In genomic region chr19:49871349-49871985, GRCh38 we compare ENCODE assay signal across 15 cellular contexts. TPM values are rescaled to one million over a fixed set of nuclear protein-coding genes. Genes with fewer than 3 reads are reported as not detected.
DNase-seq lines count a peak whose midpoint lies in the region; ATAC-seq and TF ChIP-seq lines count a peak whose summit lies in the region.
"Had no signal": no experiment of that assay in that cellular context is flagged by ENCODE, and none has a peak within 500 bp of the region (broad histone marks: within the 10 kb centered on the region; RNA-seq: fewer than 3 reads in every experiment).

No MANE protein-coding gene starts in this region.

- H3K79me2 ChIP-seq in H9 (ENCODE audit: insufficient read depth, low read length): no peaks in the 10 kb centered on the region; the same call in 1 of the 2 replicates

- peaks cover 2% of the 10 kb centered on the region; the same call in 1 of the 2 replicates for H3K4me1 ChIP-seq in H9 (ENCODE audit: insufficient read depth, low read length)

- H3K27me3 Mint-ChIP-seq in activated CD8-positive, alpha-beta T cell treated with anti-CD3 and anti-CD28 coated beads for 36 hours: no peaks in the 10 kb centered on the region
- no peaks in the 10 kb centered on the region for H3K27me3 Mint-ChIP-seq in activated CD8-positive, alpha-beta T cell treated with anti-CD3 and anti-CD28 coated beads, Interleukin-2, amount 10 ng/mL, durations not matched to agents 7 days and 5 days (ENCODE audit: low read depth)
- peaks cover 6 to 11% (median 11%) of the 10 kb centered on the region in 3 donors for H3K27me3 Mint-ChIP-seq in immature natural killer cell (ENCODE audit: low read depth in 3 of 3)
- H3K27me3 Mint-ChIP-seq in H9 (ENCODE audit: low read depth): no peaks in the 10 kb centered on the region

- no peak overlapping the region for H2AFZ ChIP-seq in H9 (ENCODE audit: low read length)

- no peaks in the 10 kb centered on the region for H3K9me3 ChIP-seq in H9 (ENCODE audit: control insufficient read depth, low read depth, low read length)
- H3K9me3 ChIP-seq: ascending aorta, transverse colon had no signal

- no peak overlapping the region for H4K91ac ChIP-seq in H9 (ENCODE audit: insufficient read length, low read depth, low read length)

- no peak overlapping the region for H2BK5ac ChIP-seq in H9 (ENCODE audit: insufficient read length, low read length)

- ATAC-seq in activated CD8-positive, alpha-beta T cell treated with anti-CD3 and anti-CD28 coated beads for 36 hours: no peak
- no peak for ATAC-seq in activated CD8-positive, alpha-beta T cell treated with anti-CD3 and anti-CD28 coated beads, Interleukin-2, amount 10 ng/mL, durations not matched to agents 7 days and 5 days
- ATAC-seq in stimulated activated effector memory CD8-positive, alpha-beta T cell treated with anti-CD3 and anti-CD28 coated beads, Interleukin-12 subunit alpha, Interleukin-12 subunit beta, amount 100 ng/mL, for 72 hours: no peak
- ATAC-seq in HG02852 (IDR thresholded peaks at IDR 0.05; ENCODE audit: unreplicated experiment) (no peak), HG03108 (IDR thresholded peaks at IDR 0.05; ENCODE audit: unreplicated experiment) (no peak)
- ATAC-seq: activated T-cell treated with anti-CD3 and anti-CD28 coated beads, Interleukin-2, amount 50 U/mL, for 4 hours had no signal

- H3K27ac Mint-ChIP-seq in activated CD8-positive, alpha-beta T cell treated with anti-CD3 and anti-CD28 coated beads for 36 hours: peak overlapping the region; percentile 28
- no peak overlapping the region for H3K27ac Mint-ChIP-seq in activated CD8-positive, alpha-beta T cell treated with anti-CD3 and anti-CD28 coated beads, Interleukin-2, amount 10 ng/mL, durations not matched to agents 7 days and 5 days
- peak overlapping the region; percentile 28 to 82 (median 72) for H3K27ac Mint-ChIP-seq in immature natural killer cell
- H3K27ac Mint-ChIP-seq in stimulated activated effector memory CD8-positive, alpha-beta T cell treated with anti-CD3 and anti-CD28 coated beads, Interleukin-12 subunit alpha, Interleukin-12 subunit beta, amount 100 ng/mL, for 72 hours: peak overlapping the region; percentile 83
- peak overlapping the region in 1 of 3 experiments; percentile 5; a peak in 1 of 7 replicates for H3K27ac Mint-ChIP-seq in H9

- peak overlapping the region; percentile 13; the same call in 1 of the 2 replicates for H3K27ac ChIP-seq in VCaP
- H3K27ac ChIP-seq in H9 (ENCODE audit: insufficient read length, low read depth, low read length): no peak overlapping the region

- no peak overlapping the region for H3K14ac ChIP-seq in H9 (ENCODE audit: insufficient read depth, low read length)

- no peak overlapping the region for H3T11ph ChIP-seq in H9 (ENCODE audit: low read length)

- no peak overlapping the region for H3K4me2 ChIP-seq in H9 (ENCODE audit: insufficient read depth, insufficient read length, low read length)

- H3K18ac ChIP-seq in H9 (ENCODE audit: insufficient read length, low read depth, low read length): no peak overlapping the region

- H4K8ac ChIP-seq in H9 (replicated peaks; ENCODE audit: insufficient read length, low read depth, low read length): no peak overlapping the region

- CTCF ChIA-PET in activated CD8-positive, alpha-beta T cell treated with anti-CD3 and anti-CD28 coated beads for 36 hours (lab: Charles Lee): no interaction called here
- CTCF ChIA-PET in activated CD8-positive, alpha-beta T cell treated with anti-CD3 and anti-CD28 coated beads, Interleukin-2, amount 10 ng/mL, durations not matched to agents 7 days and 5 days (lab: Charles Lee): no interaction called here

- no peak overlapping the region for H2BK15ac ChIP-seq in H9 (ENCODE audit: low read depth, low read length)

- H3K4me3 Mint-ChIP-seq in activated CD8-positive, alpha-beta T cell treated with anti-CD3 and anti-CD28 coated beads for 36 hours: no peak overlapping the region
- H3K4me3 Mint-ChIP-seq in activated CD8-positive, alpha-beta T cell treated with anti-CD3 and anti-CD28 coated beads, Interleukin-2, amount 10 ng/mL, durations not matched to agents 7 days and 5 days: no peak overlapping the region
- H3K4me3 Mint-ChIP-seq in immature natural killer cell (peak overlapping the region in 3 of 5 donors; percentile 48 to 63 (median 57)), H9 (peak overlapping the region in 1 of 2 experiments; percentile 60; a peak in 1 of 5 replicates)
- peak overlapping the region; percentile 27 for H3K4me3 Mint-ChIP-seq in stimulated activated effector memory CD8-positive, alpha-beta T cell treated with anti-CD3 and anti-CD28 coated beads, Interleukin-12 subunit alpha, Interleukin-12 subunit beta, amount 100 ng/mL, for 72 hours
- H3K4me3 Mint-ChIP-seq: activated T-cell treated with anti-CD3 and anti-CD28 coated beads, Interleukin-2, amount 50 U/mL, for 4 hours had no signal

- no peak overlapping the region for H3K9ac ChIP-seq in H9 (ENCODE audit: extremely low read depth, insufficient read length, low read length)

- no peaks in the 10 kb centered on the region for H4K20me1 ChIP-seq in H9 (ENCODE audit: control insufficient read depth, insufficient read depth, insufficient read length)

- no peak overlapping the region for H3K56ac ChIP-seq in H9 (ENCODE audit: insufficient read length, low read depth, low read length)

- no peak overlapping the region for H3K23ac ChIP-seq in H9 (ENCODE audit: insufficient read length, low read depth, low read length)

- H3K27me3 ChIP-seq in H9 (ENCODE audit: insufficient read depth, low read length): no peaks in the 10 kb centered on the region
- H3K27me3 ChIP-seq: ascending aorta, transverse colon had no signal

- H3K4me1 Mint-ChIP-seq in activated CD8-positive, alpha-beta T cell treated with anti-CD3 and anti-CD28 coated beads for 36 hours (ENCODE audit: low read depth): peaks cover 32% of the 10 kb centered on the region
- peaks cover 40% of the 10 kb centered on the region for H3K4me1 Mint-ChIP-seq in activated CD8-positive, alpha-beta T cell treated with anti-CD3 and anti-CD28 coated beads, Interleukin-2, amount 10 ng/mL, durations not matched to agents 7 days and 5 days (ENCODE audit: low read depth)
- H3K4me1 Mint-ChIP-seq in immature natural killer cell: peaks cover 47 to 49% of the 10 kb centered on the region in 2 donors
- H3K4me1 Mint-ChIP-seq in stimulated activated effector memory CD8-positive, alpha-beta T cell treated with anti-CD3 and anti-CD28 coated beads, Interleukin-12 subunit alpha, Interleukin-12 subunit beta, amount 100 ng/mL, for 72 hours: peaks cover 47% of the 10 kb centered on the region
- peaks cover 16 to 22% of the 10 kb centered on the region in 2 experiments for H3K4me1 Mint-ChIP-seq in H9

- no peak overlapping the region for H2BK20ac ChIP-seq in H9 (ENCODE audit: low read depth, low read length, poor library complexity, severe bottlenecking)

- H3K4ac ChIP-seq in H9 (ENCODE audit: low read depth, low read length): no peak overlapping the region

- no peak for TF ChIP-seq CTCF in activated CD8-positive, alpha-beta T cell treated with anti-CD3 and anti-CD28 coated beads for 36 hours (IDR thresholded peaks at IDR 0.05)
- TF ChIP-seq CTCF in VCaP (conservative IDR thresholded peaks at IDR 0.05) (no peak), H9 (conservative IDR thresholded peaks at IDR 0.05) (no peak)

- H2BK120ac ChIP-seq in H9 (ENCODE audit: low read depth, low read length, poor library complexity, severe bottlenecking): no peak overlapping the region

- no CpG with 5 or more reads among the region's 17 CpGs for WGBS in H9 (ENCODE audit: extremely low coverage, insufficient read length, low lambda C conversion rate)

- POLR2A ChIA-PET in activated CD8-positive, alpha-beta T cell treated with anti-CD3 and anti-CD28 coated beads for 36 hours (lab: Charles Lee): interaction anchor here (2.1 kb wide), 1 partner anchor 20 kb away, joined by 6 read pairs; the partner anchor contains the start of gene PTOV1
- POLR2A ChIA-PET in activated CD8-positive, alpha-beta T cell treated with anti-CD3 and anti-CD28 coated beads, Interleukin-2, amount 10 ng/mL, durations not matched to agents 7 days and 5 days (lab: Charles Lee): interaction anchor here (0.6 kb wide), 1 partner anchor 9 kb away, joined by 3 read pairs; no protein-coding TSS in a partner anchor

- no peaks in the 10 kb centered on the region for H3K79me1 ChIP-seq in H9 (ENCODE audit: insufficient read depth, low read depth, low read length, poor library complexity, severe bottlenecking)

- H2BK12ac ChIP-seq in H9 (ENCODE audit: insufficient read length, low read depth, low read length): no peak overlapping the region

- DNase-seq in activated CD8-positive, alpha-beta T cell treated with anti-CD3 and anti-CD28 coated beads for 36 hours: no peak
- DNase-seq in activated CD8-positive, alpha-beta T cell treated with anti-CD3 and anti-CD28 coated beads, Interleukin-2, amount 10 ng/mL, durations not matched to agents 7 days and 5 days: no peak
- DNase-seq in immature natural killer cell: no peak
- DNase-seq in stimulated activated effector memory CD8-positive, alpha-beta T cell treated with anti-CD3 and anti-CD28 coated beads, Interleukin-12 subunit alpha, Interleukin-12 subunit beta, amount 100 ng/mL, for 72 hours (ENCODE audit: low spot score in 2 of 2): no peak
- no peak for DNase-seq in H9
- DNase-seq: activated CD4-positive, CD25-positive, alpha-beta regulatory T cell treated with anti-CD3 and anti-CD28 coated beads, Interleukin-2, amount 50 U/mL, for 72 hours; activated T-cell treated with anti-CD3 and anti-CD28 coated beads, Interleukin-2, amount 50 U/mL, for 4 hours; cortex of kidney; GDM1; NCI-H2081 treated with DMSO at 0.1 percent for 48 hours; transverse colon had no signal

- H2AK5ac ChIP-seq in H9 (ENCODE audit: insufficient read length, low read length): no peak overlapping the region

- H4K5ac ChIP-seq in H9 (ENCODE audit: insufficient read length, low read depth, low read length): no peak overlapping the region

- peaks cover 6% of the 10 kb centered on the region for H3K36me3 Mint-ChIP-seq in activated CD8-positive, alpha-beta T cell treated with anti-CD3 and anti-CD28 coated beads for 36 hours (ENCODE audit: low read depth)
- H3K36me3 Mint-ChIP-seq in activated CD8-positive, alpha-beta T cell treated with anti-CD3 and anti-CD28 coated beads, Interleukin-2, amount 10 ng/mL, durations not matched to agents 7 days and 5 days (ENCODE audit: low read depth): peaks cover 3% of the 10 kb centered on the region
- H3K36me3 Mint-ChIP-seq in immature natural killer cell: no peaks in the 10 kb centered on the region
- peaks cover 34% of the 10 kb centered on the region for H3K36me3 Mint-ChIP-seq in stimulated activated effector memory CD8-positive, alpha-beta T cell treated with anti-CD3 and anti-CD28 coated beads, Interleukin-12 subunit alpha, Interleukin-12 subunit beta, amount 100 ng/mL, for 72 hours
- H3K36me3 Mint-ChIP-seq in H9 (ENCODE audit: insufficient read depth in 1 of 3, low read depth in 3 of 3): peaks cover 0 to 13% (median 4%) of the 10 kb centered on the region in 3 experiments; a peak in 4 of 7 replicates

- H3K23me2 ChIP-seq in H9 (ENCODE audit: insufficient read length, low read depth, low read length, poor library complexity, severe bottlenecking): peaks cover 18% of the 10 kb centered on the region

- no peaks in the 10 kb centered on the region for H3K9me3 Mint-ChIP-seq in activated CD8-positive, alpha-beta T cell treated with anti-CD3 and anti-CD28 coated beads for 36 hours
- H3K9me3 Mint-ChIP-seq in activated CD8-positive, alpha-beta T cell treated with anti-CD3 and anti-CD28 coated beads, Interleukin-2, amount 10 ng/mL, durations not matched to agents 7 days and 5 days (ENCODE audit: insufficient read depth): no peaks in the 10 kb centered on the region
- H3K9me3 Mint-ChIP-seq in immature natural killer cell: no peaks in the 10 kb centered on the region
- H3K9me3 Mint-ChIP-seq in stimulated activated effector memory CD8-positive, alpha-beta T cell treated with anti-CD3 and anti-CD28 coated beads, Interleukin-12 subunit alpha, Interleukin-12 subunit beta, amount 100 ng/mL, for 72 hours: no peaks in the 10 kb centered on the region
- H3K9me3 Mint-ChIP-seq in H9: no peaks in the 10 kb centered on the region
- H3K9me3 Mint-ChIP-seq: activated T-cell treated with anti-CD3 and anti-CD28 coated beads, Interleukin-2, amount 50 U/mL, for 4 hours had no signal

- intact Hi-C loops in activated CD8-positive, alpha-beta T cell treated with anti-CD3 and anti-CD28 coated beads for 36 hours (cut with micrococcal nuclease): loop anchor here (10.0 kb wide), 1 partner anchor 53 kb away; the partner anchor contains the start of genes ATF5 and NUP62

RNA-seq across cellular contexts. Expression of gene PNKP, which starts 4.1 kb away (rescaled TPM):
- 10 to 100 TPM; 58.8 to 65.9 TPM for total RNA-seq in activated CD8-positive, alpha-beta T cell treated with anti-CD3 and anti-CD28 coated beads for 36 hours
- total RNA-seq in activated CD8-positive, alpha-beta T cell treated with anti-CD3 and anti-CD28 coated beads, Interleukin-2, amount 10 ng/mL, durations not matched to agents 7 days and 5 days: 100 to 1,000 TPM; 113 to 120 TPM
- 10 to 100 TPM; 36.4 to 55.1 (median 41.4) TPM for polyA plus RNA-seq in immature natural killer cell
- 144 and 157 TPM in 2 replicates for total RNA-seq in H9 (2021)

RNA-seq across cellular contexts. Expression of gene AKT1S1, which starts 5.7 kb away (rescaled TPM):
- total RNA-seq in activated CD8-positive, alpha-beta T cell treated with anti-CD3 and anti-CD28 coated beads for 36 hours: 10 to 100 TPM; 17.5 to 19.5 TPM
- total RNA-seq in activated CD8-positive, alpha-beta T cell treated with anti-CD3 and anti-CD28 coated beads, Interleukin-2, amount 10 ng/mL, durations not matched to agents 7 days and 5 days: 10 to 100 TPM; 15.6 to 16.4 TPM
- polyA plus RNA-seq in immature natural killer cell: 1 to 10 TPM; 2.5 to 4.7 (median 3.3) TPM
- 43.5 and 44.6 TPM in 2 replicates for total RNA-seq in H9 (2021)

RNA-seq across cellular contexts. Expression of gene TBC1D17, which starts 6.0 kb away (rescaled TPM):
- 10 to 100 TPM; 26.6 to 26.8 TPM for total RNA-seq in activated CD8-positive, alpha-beta T cell treated with anti-CD3 and anti-CD28 coated beads for 36 hours
- total RNA-seq in activated CD8-positive, alpha-beta T cell treated with anti-CD3 and anti-CD28 coated beads, Interleukin-2, amount 10 ng/mL, durations not matched to agents 7 days and 5 days: 10 to 100 TPM; 28.6 to 30.8 TPM
- 10 to 100 TPM in 1 of 3 donors, 1 to 10 TPM in 2; 7.1 to 18.4 (median 7.3) TPM for polyA plus RNA-seq in immature natural killer cell
- 33.6 and 33.9 TPM in 2 replicates for total RNA-seq in H9 (2021)

RNA-seq across cellular contexts. Expression of gene PTOV1, which starts 20.5 kb away (rescaled TPM):
- total RNA-seq in activated CD8-positive, alpha-beta T cell treated with anti-CD3 and anti-CD28 coated beads for 36 hours: 10 to 100 TPM; 87.4 to 88.5 TPM
- 10 to 100 TPM; 78.8 to 94.3 TPM for total RNA-seq in activated CD8-positive, alpha-beta T cell treated with anti-CD3 and anti-CD28 coated beads, Interleukin-2, amount 10 ng/mL, durations not matched to agents 7 days and 5 days
- 10 to 100 TPM; 32.0 to 59.7 (median 41.4) TPM for polyA plus RNA-seq in immature natural killer cell
- total RNA-seq in H9 (2021): 309 and 317 TPM in 2 replicates

RNA-seq across cellular contexts. Expression of gene IL4I1, which starts 25.2 kb away (rescaled TPM):
- total RNA-seq in activated CD8-positive, alpha-beta T cell treated with anti-CD3 and anti-CD28 coated beads for 36 hours: 10 to 100 TPM; 16.1 to 16.2 TPM
- 1 to 10 TPM; 1.2 to 1.6 TPM for total RNA-seq in activated CD8-positive, alpha-beta T cell treated with anti-CD3 and anti-CD28 coated beads, Interleukin-2, amount 10 ng/mL, durations not matched to agents 7 days and 5 days
- polyA plus RNA-seq in immature natural killer cell: under 1 TPM in 2 of 3 donors, not detected in 1; 0.27 to 0.40 TPM
- 0.29 and 0.61 TPM in 2 replicates for total RNA-seq in H9 (2021)

Comparison
In these comparisons a context has a peak if more than half of its experiments do, and no peak if none do; other contexts are left out.
1. H3K4me3 Mint-ChIP-seq: peak in immature natural killer cell (3 of 5) and stimulated activated effector memory CD8-positive, alpha-beta T cell treated with anti-CD3 and anti-CD28 coated beads, Interleukin-12 subunit alpha, Interleukin-12 subunit beta, amount 100 ng/mL, for 72 hours (single experiment); none in activated CD8-positive, alpha-beta T cell treated with anti-CD3 and anti-CD28 coated beads for 36 hours (single experiment) and activated CD8-positive, alpha-beta T cell treated with anti-CD3 and anti-CD28 coated beads, Interleukin-2, amount 10 ng/mL, durations not matched to agents 7 days and 5 days (single experiment).